Comparison of ENCODE assay signal across 8 cellular contexts in genomic region chr22:20549232-20549841, GRCh38. TPM values are rescaled to one million over a fixed set of nuclear protein-coding genes. Genes with fewer than 3 reads are reported as not detected.
DNase-seq lines count a peak whose midpoint lies in the region; ATAC-seq and TF ChIP-seq lines count a peak whose summit lies in the region.

No MANE protein-coding gene starts in this region.

- TF ChIP-seq CTCF in fibroblast of villous mesenchyme (IDR thresholded peaks at IDR 0.05; ENCODE audit: insufficient read depth, low read depth, low read length), result no peak

- DNase-seq in NCI-H2171 (lab: John Stamatoyannopoulos, UW) (peak; percentile 25), fibroblast of villous mesenchyme (ENCODE audit: low read depth) (peak; percentile 83), midbrain (lab: John Stamatoyannopoulos, UW) (no peak)
- peak; percentile 44 to 54 for DNase-seq in activated T-cell treated with anti-CD3 and anti-CD28 coated beads, Interleukin-2, amount 50 U/mL, for 72 hours
- peak; percentile 52 to 58 for DNase-seq in stimulated activated CD4-positive, alpha-beta T cell treated with anti-CD3 and anti-CD28 coated beads, Interleukin-2, amount 100 ng/mL, for 24 hours

- H3K36me3 Mint-ChIP-seq in activated T-cell treated with anti-CD3 and anti-CD28 coated beads, Interleukin-2, amount 50 U/mL, for 72 hours (ENCODE audit: insufficient read depth in 2 of 2), result peaks cover 9 to 10% of the 10 kb centered on the region in 2 donors

- ATAC-seq in activated T-cell treated with anti-CD3 and anti-CD28 coated beads, Interleukin-2, amount 50 U/mL, for 72 hours (replicated peaks in 1 of 2), result no peak
- ATAC-seq in HG02973 (IDR thresholded peaks at IDR 0.05; ENCODE audit: unreplicated experiment) (no peak), HG03354 (IDR thresholded peaks at IDR 0.05; ENCODE audit: poor library complexity, severe bottlenecking, unreplicated experiment) (no peak), GM21423 (IDR thresholded peaks at IDR 0.05; ENCODE audit: unreplicated experiment) (no peak)

- H3K4me3 ChIP-seq in fibroblast of villous mesenchyme (ENCODE audit: low read depth, low read length), result no peak overlapping the region

- peak overlapping the region; percentile 80 to 98 for H3K4me3 Mint-ChIP-seq in activated T-cell treated with anti-CD3 and anti-CD28 coated beads, Interleukin-2, amount 50 U/mL, for 72 hours

- no peaks in the 10 kb centered on the region for H3K9me3 Mint-ChIP-seq in activated T-cell treated with anti-CD3 and anti-CD28 coated beads, Interleukin-2, amount 50 U/mL, for 72 hours

- H3K27me3 Mint-ChIP-seq in activated T-cell treated with anti-CD3 and anti-CD28 coated beads, Interleukin-2, amount 50 U/mL, for 72 hours (ENCODE audit: low read depth), result no peaks in the 10 kb centered on the region

- H3K4me1 Mint-ChIP-seq in activated T-cell treated with anti-CD3 and anti-CD28 coated beads, Interleukin-2, amount 50 U/mL, for 72 hours (ENCODE audit: low read depth), result peaks cover 85% of the 10 kb centered on the region

- H3K27ac Mint-ChIP-seq in activated T-cell treated with anti-CD3 and anti-CD28 coated beads, Interleukin-2, amount 50 U/mL, for 72 hours, result peak overlapping the region; percentile 100

RNA-seq across cellular contexts. Expression of gene MED15, which starts 41.9 kb away (rescaled TPM):
- total RNA-seq in activated T-cell treated with anti-CD3 and anti-CD28 coated beads, Interleukin-2, amount 50 U/mL, for 72 hours, result 100 to 1,000 TPM; 106 to 113 TPM
- total RNA-seq in fibroblast of villous mesenchyme, result 37.0 and 51.0 TPM in 2 replicates

RNA-seq across cellular contexts. Expression of gene KLHL22, which starts 53.7 kb away (rescaled TPM):
- 10 to 100 TPM; 21.4 to 26.5 TPM for total RNA-seq in activated T-cell treated with anti-CD3 and anti-CD28 coated beads, Interleukin-2, amount 50 U/mL, for 72 hours
- 29.3 and 31.1 TPM in 2 replicates for total RNA-seq in fibroblast of villous mesenchyme
